Comparison of ENCODE assay signal across 14 cellular contexts in genomic region chr17:57890857-57891232, GRCh38. TPM values are rescaled to one million over a fixed set of nuclear protein-coding genes. Genes with fewer than 3 reads are reported as not detected.
DNase-seq lines count a peak whose midpoint lies in the region; ATAC-seq and TF ChIP-seq lines count a peak whose summit lies in the region.
"Had no signal": no experiment of that assay in that cellular context is flagged by ENCODE, and none has a peak within 500 bp of the region (broad histone marks: within the 10 kb centered on the region; RNA-seq: fewer than 3 reads in every experiment).

No MANE protein-coding gene starts in this region.

- peaks cover 51% of the 10 kb centered on the region for H3K4me1 ChIP-seq in SJSA1 (replicated peaks)
- H3K4me1 ChIP-seq in esophagus squamous epithelium = peaks cover 53 to 79% (median 69%) of the 10 kb centered on the region in 3 donors
- peaks cover 49 to 66% (median 56%) of the 10 kb centered on the region in 4 donors for H3K4me1 ChIP-seq in upper lobe of left lung

- TF ChIP-seq EP300 in upper lobe of left lung (IDR thresholded peaks at IDR 0.05) = no peak

- H3K27ac ChIP-seq in SJSA1 (peak overlapping the region; percentile 52), esophagus squamous epithelium (peak overlapping the region; percentile 63 to 96 (median 94)), upper lobe of left lung (peak overlapping the region; percentile 62 to 94 (median 80))
- H3K27ac ChIP-seq: KMS-11 had no signal

- WGBS in esophagus squamous epithelium, 2 donors = 69 to 77% methylated on average over 4 of the region's 4 CpGs
- 81 to 84% methylated on average over 4 of the region's 4 CpGs for WGBS in upper lobe of left lung, 2 donors

- H3K4me3 ChIP-seq in SJSA1 (no peak overlapping the region), esophagus squamous epithelium (no peak overlapping the region), upper lobe of left lung (no peak overlapping the region)

- TF ChIP-seq POLR2A in esophagus squamous epithelium (IDR thresholded peaks at IDR 0.05) (no peak), upper lobe of left lung (IDR thresholded peaks at IDR 0.05) (no peak)

- H3K36me3 Mint-ChIP-seq in neural crest cell (ENCODE audit: low read depth) = peaks cover 5% of the 10 kb centered on the region

- no peak overlapping the region for H3K4me3 Mint-ChIP-seq in neural crest cell
- H3K4me3 Mint-ChIP-seq: activated CD4-positive, alpha-beta memory T cell treated with anti-CD3 and anti-CD28 coated beads, Interleukin-2, amount 10 ng/mL, durations not matched to agents 7 days and 5 days; T-helper 17 cell had no signal

- H3K9me3 ChIP-seq in SJSA1 (replicated peaks) (no peaks in the 10 kb centered on the region), esophagus squamous epithelium (no peaks in the 10 kb centered on the region), upper lobe of left lung (no peaks in the 10 kb centered on the region)

- H3K27me3 Mint-ChIP-seq in neural crest cell (ENCODE audit: low read depth) = peaks cover 2% of the 10 kb centered on the region

- DNase-seq in SJSA1 (ENCODE audit: low read depth in 1 of 2, low spot score in 2 of 2) (no peak), esophagus squamous epithelium (lab: John Stamatoyannopoulos, UW) (no peak), neural crest cell (ENCODE audit: low read depth, low spot score) (no peak), upper lobe of left lung (no peak)
- DNase-seq in stimulated activated CD4-positive, alpha-beta T cell treated with anti-CD3 and anti-CD28 coated beads, Interleukin-15, amount 100 ng/mL, for 24 hours = no peak
- DNase-seq: activated CD4-positive, alpha-beta memory T cell treated with anti-CD3 and anti-CD28 coated beads, Interleukin-2, amount 10 ng/mL, durations not matched to agents 7 days and 5 days; activated naive CD4-positive, alpha-beta T cell; NCI-H2081; stimulated activated CD4-positive, alpha-beta T cell treated with anti-CD3 and anti-CD28 coated beads, Interleukin-12 subunit alpha, Interleukin-12 subunit beta, amount 100 ng/mL, for 4 hours; T-helper 17 cell had no signal

- H3K27me3 ChIP-seq in SJSA1 (replicated peaks) = no peaks in the 10 kb centered on the region
- H3K27me3 ChIP-seq in esophagus squamous epithelium = no peaks in the 10 kb centered on the region
- H3K27me3 ChIP-seq in upper lobe of left lung = no peaks in the 10 kb centered on the region

- H3K36me3 ChIP-seq in SJSA1 = peaks cover 12% of the 10 kb centered on the region
- peaks cover 0 to 2% (median 0%) of the 10 kb centered on the region in 3 donors for H3K36me3 ChIP-seq in esophagus squamous epithelium
- H3K36me3 ChIP-seq in upper lobe of left lung = no peaks in the 10 kb centered on the region

- intact Hi-C loops in esophagus squamous epithelium (cut with DNase I) = loop anchor here (10.0 kb wide), 2 partner anchors 54 to 94 kb away; partner anchors contain the start of gene VEZF1

- no peaks in the 10 kb centered on the region for H3K9me3 Mint-ChIP-seq in neural crest cell
- H3K9me3 Mint-ChIP-seq: activated CD4-positive, alpha-beta memory T cell treated with anti-CD3 and anti-CD28 coated beads, Interleukin-2, amount 10 ng/mL, durations not matched to agents 7 days and 5 days had no signal

- H3K4me1 Mint-ChIP-seq in neural crest cell = peaks cover 74% of the 10 kb centered on the region

- no peak for TF ChIP-seq CTCF in esophagus squamous epithelium (IDR thresholded peaks at IDR 0.05)
- no peak for TF ChIP-seq CTCF in neural crest cell (conservative IDR thresholded peaks at IDR 0.05)
- no peak for TF ChIP-seq CTCF in upper lobe of left lung (IDR thresholded peaks at IDR 0.05)

- ATAC-seq in upper lobe of left lung (ENCODE audit: low FRiP score in 2 of 2) (no peak), HG03175 (IDR thresholded peaks at IDR 0.05; ENCODE audit: unreplicated experiment) (no peak), HG02840 (IDR thresholded peaks at IDR 0.05; ENCODE audit: low FRiP score, unreplicated experiment) (no peak), GM19328 (IDR thresholded peaks at IDR 0.05; ENCODE audit: unreplicated experiment) (no peak)
- ATAC-seq: T-helper 17 cell had no signal

- peak overlapping the region; percentile 48 for H3K27ac Mint-ChIP-seq in neural crest cell (ENCODE audit: unreplicated experiment)
- H3K27ac Mint-ChIP-seq: activated CD4-positive, alpha-beta memory T cell treated with anti-CD3 and anti-CD28 coated beads, Interleukin-2, amount 10 ng/mL, durations not matched to agents 7 days and 5 days; T-helper 17 cell had no signal

RNA-seq across cellular contexts. Expression of gene MRPS23, which starts 41.0 kb away (rescaled TPM):
- 59.2 and 83.4 TPM in 2 replicates for total RNA-seq in SJSA1 (2014; rRNA removed; shearing (Covaris generic))
- total RNA-seq in esophagus squamous epithelium (10 to 100 TPM in 3 of 4 donors, 1 to 10 TPM in 1; 9.9 to 25.2 (median 20.8) TPM), neural crest cell (50.0 and 63.0 TPM in 2 replicates), upper lobe of left lung (10 to 100 TPM; 11.4 to 50.6 (median 19.1) TPM)
